9 cellular contexts compared by ENCODE assay signal in the genomic region with DNA sequence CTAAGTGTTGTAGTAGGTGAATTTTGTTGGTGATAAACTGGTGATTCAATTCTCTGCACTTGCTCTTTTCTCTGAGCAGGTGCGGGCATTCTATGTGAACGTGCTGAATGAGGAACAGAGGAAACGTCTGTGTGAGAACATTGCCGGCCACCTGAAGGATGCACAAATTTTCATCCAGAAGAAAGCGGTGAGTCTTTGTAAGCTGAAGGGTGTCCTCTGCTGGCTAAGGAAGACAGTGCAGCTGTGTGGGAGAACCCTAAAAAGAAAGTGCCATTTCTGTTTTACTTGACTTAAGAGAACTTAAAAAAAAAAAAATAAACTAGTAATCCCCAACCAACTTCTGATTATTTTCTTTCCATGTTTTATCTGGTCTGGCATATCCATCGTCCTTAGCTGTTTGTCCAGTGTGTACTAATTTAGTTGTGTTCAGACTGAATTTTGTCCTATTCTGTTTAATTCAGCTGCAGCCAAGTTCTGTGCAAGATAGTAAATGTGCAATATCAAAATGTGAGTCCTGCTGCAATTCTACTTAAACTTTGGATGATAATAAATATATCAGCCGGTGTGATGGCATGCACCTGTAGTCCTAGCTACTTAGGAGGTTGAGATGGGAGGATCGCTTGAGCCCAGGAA. TPM values are rescaled to one million over a fixed set of nuclear protein-coding genes. Genes with fewer than 3 reads are reported as not detected.
DNase-seq lines count a peak whose midpoint lies in the region; ATAC-seq lines count a peak whose summit lies in the region.
"Had no signal": no experiment of that assay in that cellular context is flagged by ENCODE, and none has a peak within 500 bp of the region (broad histone marks: within the 10 kb centered on the region; RNA-seq: fewer than 3 reads in every experiment).

No MANE protein-coding gene starts in this region.

- DNase-seq in NCI-H2029 treated with DMSO at 0.1 percent for 48 hours (lab: John Stamatoyannopoulos, UW) = peak; percentile 1
- DNase-seq in NCI-H2029 (lab: John Stamatoyannopoulos, UW) = no peak
- DNase-seq in MG63 = peak; percentile 13
- peak; percentile 12 for DNase-seq in activated T-cell treated with anti-CD3 and anti-CD28 coated beads for 1 hour (ENCODE audit: low read depth)
- peak; percentile 13 for DNase-seq in iPS DF 6.9 (ENCODE audit: low read depth, low spot score)
- peak; percentile 13 for DNase-seq in stimulated activated naive CD4-positive, alpha-beta T cell treated with Interleukin-2 at 50 U/mL for 16 hours (lab: John Stamatoyannopoulos, UW)
- DNase-seq in C1 segment of cervical spinal cord (lab: John Stamatoyannopoulos, UW) = no peak

- peaks cover 13% of the 10 kb centered on the region for H3K9me3 ChIP-seq in MG63
- no peaks in the 10 kb centered on the region for H3K9me3 ChIP-seq in iPS DF 6.9 (ENCODE audit: control insufficient read depth, insufficient read depth, low read length)

- no CpG with 5 or more reads among the region's 8 CpGs for WGBS in iPS DF 6.9 (ENCODE audit: insufficient coverage, insufficient read length)

- peaks cover 88% of the 10 kb centered on the region for H3K36me3 ChIP-seq in MG63
- H3K36me3 ChIP-seq in iPS DF 6.9 (ENCODE audit: control insufficient read depth, insufficient read depth, low read length) = no peaks in the 10 kb centered on the region

- H3K27ac ChIP-seq in iPS DF 6.9 (ENCODE audit: low read length) = no peak overlapping the region

- H3K27me3 ChIP-seq in MG63 (no peaks in the 10 kb centered on the region), iPS DF 6.9 (ENCODE audit: control insufficient read depth, insufficient read depth, low read length) (no peaks in the 10 kb centered on the region)

- no peak for ATAC-seq in HG02884 (IDR thresholded peaks at IDR 0.05; ENCODE audit: unreplicated experiment)

- H3K4me3 ChIP-seq in MG63 (no peak overlapping the region), iPS DF 6.9 (ENCODE audit: low read length) (no peak overlapping the region)

- H3K4me1 ChIP-seq in iPS DF 6.9 (ENCODE audit: control insufficient read depth, insufficient read depth, low read length) = no peaks in the 10 kb centered on the region

RNA-seq across cellular contexts. Expression of a gene that starts 29.6 kb away (rescaled TPM):
- total RNA-seq in MG63 (2014; rRNA removed; shearing (Covaris generic); ENCODE audit: low replicate concordance) = 124 and 125 TPM in 2 replicates

RNA-seq across cellular contexts. Expression of a gene that starts 45.3 kb away (rescaled TPM):
- total RNA-seq in MG63 (2014; rRNA removed; shearing (Covaris generic); ENCODE audit: low replicate concordance) = not detected in 2 replicates
- total RNA-seq: CD8-positive, alpha-beta memory T cell had no signal

Comparison
In these comparisons a context has a peak if more than half of its experiments do, and no peak if none do; other contexts are left out.
1. DNase-seq: peak in NCI-H2029 treated with DMSO at 0.1 percent for 48 hours (single experiment), MG63 (single experiment), activated T-cell treated with anti-CD3 and anti-CD28 coated beads for 1 hour (single experiment), iPS DF 6.9 (single experiment) and stimulated activated naive CD4-positive, alpha-beta T cell treated with Interleukin-2 at 50 U/mL for 16 hours (single experiment); none in NCI-H2029 (single experiment) and C1 segment of cervical spinal cord (0 of 14).